Comparison of ENCODE assay signal across 11 cellular contexts in genomic region chr1:90475623-90476022, GRCh38.
DNase-seq lines count a peak whose midpoint lies in the region; ATAC-seq and TF ChIP-seq lines count a peak whose summit lies in the region.
"Had no signal": no experiment of that assay in that cellular context is flagged by ENCODE, and none has a peak within 500 bp of the region (broad histone marks: within the 10 kb centered on the region; RNA-seq: fewer than 3 reads in every experiment).

No MANE protein-coding gene starts in this region.

- no peak overlapping the region for H3K4me3 Mint-ChIP-seq in CD8-positive, alpha-beta T cell

- CTCF ChIA-PET in CD8-positive, alpha-beta T cell (lab: Charles Lee): no interaction called here

- H3K27me3 Mint-ChIP-seq in CD8-positive, alpha-beta T cell (ENCODE audit: low read depth): peaks cover 2% of the 10 kb centered on the region

- intact Hi-C loops in CD8-positive, alpha-beta T cell (cut with DNase I, micrococcal nuclease): no loop called here

- no peak overlapping the region for H3K9ac ChIP-seq in GM23248

- no peaks in the 10 kb centered on the region for H3K36me3 Mint-ChIP-seq in CD8-positive, alpha-beta T cell

- no peaks in the 10 kb centered on the region for H3K36me3 ChIP-seq in GM23248 (ENCODE audit: low read depth)
- H3K36me3 ChIP-seq in CD8-positive, alpha-beta T cell (ENCODE audit: insufficient read depth, low read length): no peaks in the 10 kb centered on the region
- H3K36me3 ChIP-seq: right atrium auricular region, vagina had no signal

- WGBS in GM23248 (ENCODE audit: low coverage in 1 of 2, low lambda C conversion rate in 2 of 2, missing lambda C conversion rate in 2 of 2), 2 experiments: 0 to 7% methylated on average over 2 of the region's 2 CpGs

- no peaks in the 10 kb centered on the region for H4K20me1 ChIP-seq in GM23248 (ENCODE audit: insufficient read depth)

- H3K9me3 ChIP-seq in GM23248 (ENCODE audit: low read depth): no peaks in the 10 kb centered on the region
- no peaks in the 10 kb centered on the region for H3K9me3 ChIP-seq in CD8-positive, alpha-beta T cell (ENCODE audit: low read length)
- H3K9me3 ChIP-seq: right atrium auricular region, vagina had no signal

- H3K4me3 ChIP-seq in GM23248: no peak overlapping the region
- no peak overlapping the region for H3K4me3 ChIP-seq in CD8-positive, alpha-beta T cell (ENCODE audit: low read depth, low read length)
- H3K4me3 ChIP-seq: right atrium auricular region, vagina had no signal

- TF ChIP-seq CTCF in CD8-positive, alpha-beta T cell (IDR thresholded peaks at IDR 0.05): no peak

- H3F3A ChIP-seq in GM23248 (ENCODE audit: insufficient read depth): no peaks in the 10 kb centered on the region

- DNase-seq in GM23248 (peak; percentile 19), NCI-H524 treated with DMSO at 0.1 percent for 48 hours (lab: John Stamatoyannopoulos, UW) (peak; percentile 6), cerebellar cortex (ENCODE audit: low spot score) (peak; percentile 92), pons (ENCODE audit: low spot score) (peak; percentile 48), activated T-cell treated with anti-CD3 and anti-CD28 coated beads for 4 hours (no peak)
- no peak for DNase-seq in CD8-positive, alpha-beta T cell
- DNase-seq: left cardiac atrium, NCI-H2171 had no signal

- no peaks in the 10 kb centered on the region for H3K4me1 Mint-ChIP-seq in CD8-positive, alpha-beta T cell (ENCODE audit: low read depth)

- H3K4me1 ChIP-seq in GM23248 (ENCODE audit: insufficient read depth): no peaks in the 10 kb centered on the region
- H3K4me1 ChIP-seq in CD8-positive, alpha-beta T cell (ENCODE audit: insufficient read depth, low read length): no peaks in the 10 kb centered on the region
- H3K4me1 ChIP-seq: right atrium auricular region, vagina had no signal

- ATAC-seq in CD8-positive, alpha-beta T cell: no peak
- no peak for ATAC-seq in HG03354 (IDR thresholded peaks at IDR 0.05; ENCODE audit: poor library complexity, severe bottlenecking, unreplicated experiment)
- ATAC-seq: left cardiac atrium had no signal

- H3K27ac ChIP-seq in GM23248: no peak overlapping the region
- no peak overlapping the region for H3K27ac ChIP-seq in CD8-positive, alpha-beta T cell (ENCODE audit: low read depth, low read length)
- H3K27ac ChIP-seq: right atrium auricular region, vagina had no signal

- H3K9me2 ChIP-seq in GM23248 (ENCODE audit: insufficient read depth): no peaks in the 10 kb centered on the region

- H3K79me2 ChIP-seq in GM23248 (ENCODE audit: insufficient read depth): no peaks in the 10 kb centered on the region

- POLR2A ChIA-PET in CD8-positive, alpha-beta T cell (lab: Charles Lee): no interaction called here

- H3K27me3 ChIP-seq in GM23248 (replicated peaks; ENCODE audit: insufficient read depth): no peaks in the 10 kb centered on the region
- H3K27me3 ChIP-seq in CD8-positive, alpha-beta T cell (ENCODE audit: insufficient read depth, low read length): no peaks in the 10 kb centered on the region
- H3K27me3 ChIP-seq: right atrium auricular region, vagina had no signal

- in situ Hi-C loops in GM23248 (cut with MboI): no loop called here

- no peaks in the 10 kb centered on the region for H3K9me3 Mint-ChIP-seq in CD8-positive, alpha-beta T cell

- H2AFZ ChIP-seq in GM23248: no peak overlapping the region

- no peak overlapping the region for H3K27ac Mint-ChIP-seq in CD8-positive, alpha-beta T cell

- no peak overlapping the region for H3K4me2 ChIP-seq in GM23248 (ENCODE audit: unreplicated experiment)

Comparison
In these comparisons a context has a peak if more than half of its experiments do, and no peak if none do; other contexts are left out.
1. DNase-seq: peak in GM23248 (single experiment), NCI-H524 treated with DMSO at 0.1 percent for 48 hours (single experiment), cerebellar cortex (single experiment) and pons (single experiment); none in CD8-positive, alpha-beta T cell (0 of 7) and activated T-cell treated with anti-CD3 and anti-CD28 coated beads for 4 hours (single experiment).